1 cellular context compared by ENCODE assay signal in genomic region chr1:113913887-113914664, GRCh38.
TF ChIP-seq lines count a peak whose summit lies in the region.

No MANE protein-coding gene starts in this region.

TF ChIP-seq in K562, 482 proteins besides CTCF, POLR2A, EP300 and RAD21 (continued from another document and continues in another):
- TF ChIP-seq ATF6 (CRISPR knock-in tag; IDR thresholded peaks at IDR 0.05), result no peak
- TF ChIP-seq KLF16 (IDR thresholded peaks at IDR 0.05), result peak; percentile 99
- TF ChIP-seq, protein P1, sequence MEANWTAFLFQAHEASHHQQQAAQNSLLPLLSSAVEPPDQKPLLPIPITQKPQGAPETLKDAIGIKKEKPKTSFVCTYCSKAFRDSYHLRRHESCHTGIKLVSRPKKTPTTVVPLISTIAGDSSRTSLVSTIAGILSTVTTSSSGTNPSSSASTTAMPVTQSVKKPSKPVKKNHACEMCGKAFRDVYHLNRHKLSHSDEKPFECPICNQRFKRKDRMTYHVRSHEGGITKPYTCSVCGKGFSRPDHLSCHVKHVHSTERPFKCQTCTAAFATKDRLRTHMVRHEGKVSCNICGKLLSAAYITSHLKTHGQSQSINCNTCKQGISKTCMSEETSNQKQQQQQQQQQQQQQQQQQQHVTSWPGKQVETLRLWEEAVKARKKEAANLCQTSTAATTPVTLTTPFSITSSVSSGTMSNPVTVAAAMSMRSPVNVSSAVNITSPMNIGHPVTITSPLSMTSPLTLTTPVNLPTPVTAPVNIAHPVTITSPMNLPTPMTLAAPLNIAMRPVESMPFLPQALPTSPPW (CRISPR knock-in tag; IDR thresholded peaks at IDR 0.05), result peak; percentile 78
- TF ChIP-seq SRSF3 (IDR thresholded peaks at IDR 0.05; ENCODE audit: insufficient read depth, low read length), result no peak
- peak in 2 of 3 experiments; percentile 29 to 69 for TF ChIP-seq YY1 (IDR thresholded peaks at IDR 0.05; ENCODE audit: borderline replicate concordance in 1 of 3, control insufficient read depth in 1 of 3, extremely low read depth in 1 of 3, insufficient read depth in 3 of 3, insufficient read length in 1 of 3, insufficient replicate concordance in 2 of 3, low read depth in 1 of 3, low read length in 2 of 3)
- TF ChIP-seq NFYB (IDR thresholded peaks at IDR 0.05; ENCODE audit: extremely low read depth, insufficient read length), result no peak
- no peak for TF ChIP-seq PPARD (CRISPR knock-in tag; IDR thresholded peaks at IDR 0.05)
- no peak for TF ChIP-seq BMI1 (IDR thresholded peaks at IDR 0.05; ENCODE audit: low read length)
- TF ChIP-seq, protein P2, sequence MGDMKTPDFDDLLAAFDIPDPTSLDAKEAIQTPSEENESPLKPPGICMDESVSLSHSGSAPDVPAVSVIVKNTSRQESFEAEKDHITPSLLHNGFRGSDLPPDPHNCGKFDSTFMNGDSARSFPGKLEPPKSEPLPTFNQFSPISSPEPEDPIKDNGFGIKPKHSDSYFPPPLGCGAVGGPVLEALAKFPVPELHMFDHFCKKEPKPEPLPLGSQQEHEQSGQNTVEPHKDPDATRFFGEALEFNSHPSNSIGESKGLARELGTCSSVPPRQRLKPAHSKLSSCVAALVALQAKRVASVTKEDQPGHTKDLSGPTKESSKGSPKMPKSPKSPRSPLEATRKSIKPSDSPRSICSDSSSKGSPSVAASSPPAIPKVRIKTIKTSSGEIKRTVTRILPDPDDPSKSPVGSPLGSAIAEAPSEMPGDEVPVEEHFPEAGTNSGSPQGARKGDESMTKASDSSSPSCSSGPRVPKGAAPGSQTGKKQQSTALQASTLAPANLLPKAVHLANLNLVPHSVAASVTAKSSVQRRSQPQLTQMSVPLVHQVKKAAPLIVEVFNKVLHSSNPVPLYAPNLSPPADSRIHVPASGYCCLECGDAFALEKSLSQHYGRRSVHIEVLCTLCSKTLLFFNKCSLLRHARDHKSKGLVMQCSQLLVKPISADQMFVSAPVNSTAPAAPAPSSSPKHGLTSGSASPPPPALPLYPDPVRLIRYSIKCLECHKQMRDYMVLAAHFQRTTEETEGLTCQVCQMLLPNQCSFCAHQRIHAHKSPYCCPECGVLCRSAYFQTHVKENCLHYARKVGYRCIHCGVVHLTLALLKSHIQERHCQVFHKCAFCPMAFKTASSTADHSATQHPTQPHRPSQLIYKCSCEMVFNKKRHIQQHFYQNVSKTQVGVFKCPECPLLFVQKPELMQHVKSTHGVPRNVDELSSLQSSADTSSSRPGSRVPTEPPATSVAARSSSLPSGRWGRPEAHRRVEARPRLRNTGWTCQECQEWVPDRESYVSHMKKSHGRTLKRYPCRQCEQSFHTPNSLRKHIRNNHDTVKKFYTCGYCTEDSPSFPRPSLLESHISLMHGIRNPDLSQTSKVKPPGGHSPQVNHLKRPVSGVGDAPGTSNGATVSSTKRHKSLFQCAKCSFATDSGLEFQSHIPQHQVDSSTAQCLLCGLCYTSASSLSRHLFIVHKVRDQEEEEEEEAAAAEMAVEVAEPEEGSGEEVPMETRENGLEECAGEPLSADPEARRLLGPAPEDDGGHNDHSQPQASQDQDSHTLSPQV (IDR thresholded peaks at IDR 0.05), result peak; percentile 79
- TF ChIP-seq BRD4 (IDR thresholded peaks at IDR 0.05), result no peak
- no peak for TF ChIP-seq BRCA1 (IDR thresholded peaks at IDR 0.05)
- no peak for TF ChIP-seq BRCA1 (CRISPR knock-in tag; IDR thresholded peaks at IDR 0.05)
- TF ChIP-seq THAP7 (CRISPR knock-in tag; IDR thresholded peaks at IDR 0.05), result no peak
- TF ChIP-seq, protein P3, sequence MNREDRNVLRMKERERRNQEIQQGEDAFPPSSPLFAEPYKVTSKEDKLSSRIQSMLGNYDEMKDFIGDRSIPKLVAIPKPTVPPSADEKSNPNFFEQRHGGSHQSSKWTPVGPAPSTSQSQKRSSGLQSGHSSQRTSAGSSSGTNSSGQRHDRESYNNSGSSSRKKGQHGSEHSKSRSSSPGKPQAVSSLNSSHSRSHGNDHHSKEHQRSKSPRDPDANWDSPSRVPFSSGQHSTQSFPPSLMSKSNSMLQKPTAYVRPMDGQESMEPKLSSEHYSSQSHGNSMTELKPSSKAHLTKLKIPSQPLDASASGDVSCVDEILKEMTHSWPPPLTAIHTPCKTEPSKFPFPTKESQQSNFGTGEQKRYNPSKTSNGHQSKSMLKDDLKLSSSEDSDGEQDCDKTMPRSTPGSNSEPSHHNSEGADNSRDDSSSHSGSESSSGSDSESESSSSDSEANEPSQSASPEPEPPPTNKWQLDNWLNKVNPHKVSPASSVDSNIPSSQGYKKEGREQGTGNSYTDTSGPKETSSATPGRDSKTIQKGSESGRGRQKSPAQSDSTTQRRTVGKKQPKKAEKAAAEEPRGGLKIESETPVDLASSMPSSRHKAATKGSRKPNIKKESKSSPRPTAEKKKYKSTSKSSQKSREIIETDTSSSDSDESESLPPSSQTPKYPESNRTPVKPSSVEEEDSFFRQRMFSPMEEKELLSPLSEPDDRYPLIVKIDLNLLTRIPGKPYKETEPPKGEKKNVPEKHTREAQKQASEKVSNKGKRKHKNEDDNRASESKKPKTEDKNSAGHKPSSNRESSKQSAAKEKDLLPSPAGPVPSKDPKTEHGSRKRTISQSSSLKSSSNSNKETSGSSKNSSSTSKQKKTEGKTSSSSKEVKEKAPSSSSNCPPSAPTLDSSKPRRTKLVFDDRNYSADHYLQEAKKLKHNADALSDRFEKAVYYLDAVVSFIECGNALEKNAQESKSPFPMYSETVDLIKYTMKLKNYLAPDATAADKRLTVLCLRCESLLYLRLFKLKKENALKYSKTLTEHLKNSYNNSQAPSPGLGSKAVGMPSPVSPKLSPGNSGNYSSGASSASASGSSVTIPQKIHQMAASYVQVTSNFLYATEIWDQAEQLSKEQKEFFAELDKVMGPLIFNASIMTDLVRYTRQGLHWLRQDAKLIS (CRISPR knock-in tag; IDR thresholded peaks at IDR 0.05), result no peak
- no peak; the same call in 1 of the 2 replicates for TF ChIP-seq ZNF668 (CRISPR knock-in tag; IDR thresholded peaks at IDR 0.05)
- no peak for TF ChIP-seq PCBP1 (IDR thresholded peaks at IDR 0.05; ENCODE audit: low read depth, low read length, poor library complexity, severe bottlenecking)
- TF ChIP-seq CAMTA2 (CRISPR knock-in tag; conservative IDR thresholded peaks at IDR 0.05), result no peak
- TF ChIP-seq RCOR1 (IDR thresholded peaks at IDR 0.05; ENCODE audit: borderline replicate concordance in 1 of 2, low read depth in 2 of 2, low read length in 2 of 2), result peak; percentile 92 to 98
- TF ChIP-seq WHSC1 (IDR thresholded peaks at IDR 0.05; ENCODE audit: low read length), result no peak
- peak; percentile 88 for TF ChIP-seq TOE1 (IDR thresholded peaks at IDR 0.05; ENCODE audit: borderline replicate concordance)
- no peak for TF ChIP-seq TOE1 (CRISPR knock-in tag; IDR thresholded peaks at IDR 0.05; ENCODE audit: borderline replicate concordance, low read depth)
- TF ChIP-seq ZC3H11A (IDR thresholded peaks at IDR 0.05; ENCODE audit: low read depth, low read length), result 0 out of 2 replicates have a peak, but pooled peaks have one; percentile 52
- TF ChIP-seq REST (CRISPR knock-in tag; IDR thresholded peaks at IDR 0.05; ENCODE audit: low read depth), result no peak
- TF ChIP-seq SNRNP70 (optimal IDR thresholded peaks at IDR 0.05; ENCODE audit: low read depth, low read length), result no peak
- TF ChIP-seq ZC3H4 (CRISPR knock-in tag; IDR thresholded peaks at IDR 0.05; ENCODE audit: borderline replicate concordance), result no peak
- TF ChIP-seq MED1 (CRISPR knock-in tag; IDR thresholded peaks at IDR 0.05; ENCODE audit: borderline replicate concordance), result no peak
- TF ChIP-seq HMGN3 (IDR thresholded peaks at IDR 0.05; ENCODE audit: borderline replicate concordance, extremely low read depth, insufficient read length, low read depth, low read length), result peak; percentile 62
- no peak for TF ChIP-seq ZFPM2 (CRISPR knock-in tag; IDR thresholded peaks at IDR 0.05)
- TF ChIP-seq SOX6 (IDR thresholded peaks at IDR 0.05), result peak; percentile 99
- no peak for TF ChIP-seq SMARCB1 (IDR thresholded peaks at IDR 0.05; ENCODE audit: insufficient read length, low read depth)
- TF ChIP-seq, protein P4, sequence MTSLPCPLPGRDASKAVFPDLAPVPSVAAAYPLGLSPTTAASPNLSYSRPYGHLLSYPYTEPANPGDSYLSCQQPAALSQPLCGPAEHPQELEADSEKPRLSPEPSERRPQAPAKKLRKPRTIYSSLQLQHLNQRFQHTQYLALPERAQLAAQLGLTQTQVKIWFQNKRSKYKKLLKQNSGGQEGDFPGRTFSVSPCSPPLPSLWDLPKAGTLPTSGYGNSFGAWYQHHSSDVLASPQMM (CRISPR knock-in tag; IDR thresholded peaks at IDR 0.05), result no peak
- TF ChIP-seq HMG20B (CRISPR knock-in tag; IDR thresholded peaks at IDR 0.05), result no peak
- TF ChIP-seq RBM39 (optimal IDR thresholded peaks at IDR 0.05; ENCODE audit: low read depth, low read length), result no peak
- TF ChIP-seq CC2D1A (IDR thresholded peaks at IDR 0.05), result peak; percentile 96
- TF ChIP-seq ZNF740 (CRISPR knock-in tag; IDR thresholded peaks at IDR 0.05), result no peak
- no peak for TF ChIP-seq ZNF740 (tag; IDR thresholded peaks at IDR 0.05)
- peak; percentile 82; the same call in 1 of the 2 replicates for TF ChIP-seq ELF4 (CRISPR knock-in tag; IDR thresholded peaks at IDR 0.05)
- TF ChIP-seq FOXM1 (IDR thresholded peaks at IDR 0.05; ENCODE audit: low read depth), result peak; percentile 96
- TF ChIP-seq FOXM1 (CRISPR knock-in tag; IDR thresholded peaks at IDR 0.05; ENCODE audit: low read depth), result no peak
- no peak for TF ChIP-seq POLR3G (IDR thresholded peaks at IDR 0.05; ENCODE audit: extremely low read depth, insufficient read length, insufficient replicate concordance)
- TF ChIP-seq KLF10 (CRISPR knock-in tag; IDR thresholded peaks at IDR 0.05), result no peak
- no peak for TF ChIP-seq SMAD2 (IDR thresholded peaks at IDR 0.05; ENCODE audit: low read depth, low read length)
- no peak for TF ChIP-seq GTF2F1 (IDR thresholded peaks at IDR 0.05; ENCODE audit: low read depth, low read length)
- no peak for TF ChIP-seq STAT5B (CRISPR knock-in tag; IDR thresholded peaks at IDR 0.05)
- no peak for TF ChIP-seq RBFOX2 (IDR thresholded peaks at IDR 0.05; ENCODE audit: low read depth, low read length)
- TF ChIP-seq TCFL5 (CRISPR knock-in tag; conservative IDR thresholded peaks at IDR 0.05), result no peak
- no peak for TF ChIP-seq CBX1 (IDR thresholded peaks at IDR 0.05; ENCODE audit: low read depth)
- TF ChIP-seq SMC3 (conservative IDR thresholded peaks at IDR 0.05; ENCODE audit: insufficient read depth, low read depth, low read length), result 0 out of 2 replicates have a peak, but pooled peaks have one; percentile 22
